ENCODE assay signal across 8 cellular contexts in genomic region chr12:124568431-124569374, GRCh38. TPM values are rescaled to one million over a fixed set of nuclear protein-coding genes. Genes with fewer than 3 reads are reported as not detected.
DNase-seq lines count a peak whose midpoint lies in the region; ATAC-seq and TF ChIP-seq lines count a peak whose summit lies in the region.

No MANE protein-coding gene starts in this region.

- no peaks in the 10 kb centered on the region for H3K9me3 ChIP-seq in thyroid gland

- no peaks in the 10 kb centered on the region for H3K36me3 Mint-ChIP-seq in mesothelial cell of epicardium

- DNase-seq in G401 (ENCODE audit: low spot score) = peak; percentile 34
- peak; percentile 48 for DNase-seq in SW480 (ENCODE audit: low spot score)
- DNase-seq in erythroblast (lab: John Stamatoyannopoulos, UW) = peak; percentile 50 to 51
- no peak for DNase-seq in mesothelial cell of epicardium (ENCODE audit: low spot score in 2 of 2, unreplicated experiment in 2 of 2)
- DNase-seq in thyroid gland = peak; percentile 44 to 51

- H3K27me3 ChIP-seq in KMS-11 (ENCODE audit: insufficient read depth, low read depth) (no peaks in the 10 kb centered on the region), thyroid gland (no peaks in the 10 kb centered on the region)

- peak overlapping the region; percentile 38; the same call in 1 of the 2 replicates for H2AFZ ChIP-seq in KMS-11 (ENCODE audit: low read depth)

- peaks cover 27% of the 10 kb centered on the region for H3K79me2 ChIP-seq in KMS-11 (ENCODE audit: insufficient read depth, low read depth)

- intact Hi-C loops in thyroid gland (cut with DNase I) = loop anchor here (5.0 kb wide), 2 partner anchors 46 to 199 kb away; no protein-coding TSS in a partner anchor

- H3K27ac ChIP-seq in 22Rv1 (no peak overlapping the region), KMS-11 (peak overlapping the region; percentile 74), thyroid gland (peak overlapping the region; percentile 64 to 89 (median 79))

- 61 to 63% methylated on average over 26 of the region's 28 CpGs for WGBS in thyroid gland, 2 donors

- peak overlapping the region; percentile 89 for H3K27ac Mint-ChIP-seq in mesothelial cell of epicardium

- TF ChIP-seq CTCF in 22Rv1 (IDR thresholded peaks at IDR 0.05) (peak; percentile 37), KMS-11 (conservative IDR thresholded peaks at IDR 0.05; ENCODE audit: low read depth, low read length) (no peak), mesothelial cell of epicardium (IDR thresholded peaks at IDR 0.05; ENCODE audit: unreplicated experiment) (no peak), thyroid gland (IDR thresholded peaks at IDR 0.05) (peak in 1 of 6 experiments; percentile 37)

- H3K4me1 ChIP-seq in KMS-11 (ENCODE audit: low read depth, poor library complexity, severe bottlenecking) (peaks cover 11% of the 10 kb centered on the region), thyroid gland (peaks cover 31 to 34% of the 10 kb centered on the region in 2 donors)

- H3K4me3 ChIP-seq in KMS-11 (IDR thresholded peaks at IDR 0.05; ENCODE audit: insufficient read depth, low read depth, low read length) = no peak overlapping the region
- no peak overlapping the region for H3K4me3 ChIP-seq in thyroid gland (replicated peaks in 1 of 3)

- in situ Hi-C loops in G401 (cut with HindIII; ENCODE audit: low sequenced_read_pairs) = no loop called here

- peaks cover 10% of the 10 kb centered on the region for H4K20me1 ChIP-seq in KMS-11 (ENCODE audit: insufficient read depth)

- H3K4me3 Mint-ChIP-seq in mesothelial cell of epicardium = peak overlapping the region; percentile 83

- no peaks in the 10 kb centered on the region for H3K36me3 ChIP-seq in KMS-11 (ENCODE audit: insufficient read depth)
- H3K36me3 ChIP-seq in thyroid gland = no peaks in the 10 kb centered on the region

- H3K4me1 Mint-ChIP-seq in mesothelial cell of epicardium = peaks cover 35% of the 10 kb centered on the region

- no peak for ATAC-seq in HG03095 (IDR thresholded peaks at IDR 0.05; ENCODE audit: unreplicated experiment)

- TF ChIP-seq POLR2A in erythroblast (IDR thresholded peaks at IDR 0.05; ENCODE audit: low read length) (no peak), thyroid gland (IDR thresholded peaks at IDR 0.05) (no peak)

- H3K9me3 Mint-ChIP-seq in mesothelial cell of epicardium = no peaks in the 10 kb centered on the region

- H3K27me3 Mint-ChIP-seq in mesothelial cell of epicardium (ENCODE audit: low read depth) = no peaks in the 10 kb centered on the region

- H3K9ac ChIP-seq in KMS-11 = peak overlapping the region; percentile 62; the same call in 1 of the 2 replicates

- H3K4me2 ChIP-seq in KMS-11 = peak overlapping the region; percentile 63

RNA-seq across cellular contexts. Expression of gene NCOR2, which starts 1.3 kb away (rescaled TPM):
- total RNA-seq in G401 (2014; rRNA removed; shearing (Covaris generic)) = 17.3 and 19.0 TPM in 2 replicates
- total RNA-seq in mesothelial cell of epicardium (316 to 336 TPM (median 331 TPM) in 3 replicates), thyroid gland (100 to 1,000 TPM in 2 of 4 donors, 10 to 100 TPM in 2; 45.3 to 178 (median 99.9) TPM)

Comparison
In these comparisons a context has a peak if more than half of its experiments do, and no peak if none do; other contexts are left out.
1. DNase-seq: peak in G401 (single experiment), SW480 (single experiment), erythroblast (2 of 2) and thyroid gland (2 of 2); none in mesothelial cell of epicardium (0 of 2).